ENCODE assay signal across 8 cellular contexts in the genomic region with DNA sequence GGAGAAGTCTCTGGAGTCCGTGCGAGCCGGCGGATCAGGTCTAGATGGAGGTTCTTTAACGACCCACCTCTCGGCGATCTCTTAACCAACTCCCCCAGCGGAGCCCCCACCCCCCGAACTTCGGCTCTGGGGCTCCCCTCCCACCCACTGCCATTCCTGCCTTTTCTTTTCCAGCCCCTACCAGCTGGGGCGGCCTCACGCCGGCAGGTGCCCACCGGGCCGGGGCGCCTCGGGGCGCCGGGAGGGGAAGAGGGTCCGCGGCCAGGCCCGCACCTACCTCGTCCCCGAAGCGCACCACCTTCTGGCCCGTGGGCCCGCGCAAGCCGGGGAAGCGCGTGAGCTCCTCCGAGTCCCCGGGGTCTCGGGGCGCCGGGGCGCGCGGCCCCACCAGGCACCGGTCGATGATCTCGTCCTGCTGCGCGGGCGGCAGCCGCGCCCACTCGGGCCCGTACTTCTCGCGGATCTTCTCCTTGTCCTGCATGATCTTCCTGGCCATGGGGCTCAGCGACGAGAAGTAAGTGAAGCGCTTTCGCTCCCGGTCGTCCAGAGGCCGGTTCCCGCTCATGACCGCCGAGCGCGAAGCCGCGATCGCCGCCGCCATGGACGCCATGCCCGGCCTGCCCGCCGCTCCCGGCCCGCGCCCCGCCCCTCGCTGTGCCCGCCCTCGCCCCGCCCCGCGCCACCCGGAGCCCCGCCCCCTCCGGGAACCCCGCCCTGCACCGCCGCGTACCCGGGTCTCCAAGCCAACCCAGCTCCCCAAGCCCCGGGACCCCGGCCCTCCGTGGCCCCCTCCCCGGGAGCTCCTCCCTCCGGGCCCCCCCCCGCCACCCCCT. TPM values are rescaled to one million over a fixed set of nuclear protein-coding genes. Genes with fewer than 3 reads are reported as not detected.
DNase-seq lines count a peak whose midpoint lies in the region; ATAC-seq and TF ChIP-seq lines count a peak whose summit lies in the region.

A gene with protein sequence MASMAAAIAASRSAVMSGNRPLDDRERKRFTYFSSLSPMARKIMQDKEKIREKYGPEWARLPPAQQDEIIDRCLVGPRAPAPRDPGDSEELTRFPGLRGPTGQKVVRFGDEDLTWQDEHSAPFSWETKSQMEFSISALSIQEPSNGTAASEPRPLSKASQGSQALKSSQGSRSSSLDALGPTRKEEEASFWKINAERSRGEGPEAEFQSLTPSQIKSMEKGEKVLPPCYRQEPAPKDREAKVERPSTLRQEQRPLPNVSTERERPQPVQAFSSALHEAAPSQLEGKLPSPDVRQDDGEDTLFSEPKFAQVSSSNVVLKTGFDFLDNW (minus strand): TSS at position 619 of the 833 bp plus-strand sequence. CDS start 9 bp downstream, at position 610.

- peak; percentile 77 for ATAC-seq in GM19372 (IDR thresholded peaks at IDR 0.05; ENCODE audit: low read depth, unreplicated experiment)
- peak; percentile 44 for ATAC-seq in HG03469 (IDR thresholded peaks at IDR 0.05; ENCODE audit: unreplicated experiment)
- ATAC-seq in gastroesophageal sphincter, result peak; percentile 86

- no peaks in the 10 kb centered on the region for H3K9me3 ChIP-seq in gastroesophageal sphincter

- no peak for TF ChIP-seq CTCF in gastroesophageal sphincter (IDR thresholded peaks at IDR 0.05)

- no peak for TF ChIP-seq EP300 in gastroesophageal sphincter (IDR thresholded peaks at IDR 0.05)

- H3K27ac ChIP-seq in gastroesophageal sphincter, result peak within 1 kb of the TSS; percentile 85 to 96 (median 93)

- peaks cover 5 to 54% (median 17%) of the 10 kb centered on the region in 3 donors for H3K4me1 ChIP-seq in gastroesophageal sphincter

- WGBS in gastroesophageal sphincter (ENCODE audit: low coverage in 1 of 2), 2 donors, result no CpG with 5 or more reads among the region's 96 CpGs

- no peaks in the 10 kb centered on the region for H3K36me3 ChIP-seq in gastroesophageal sphincter

- peak within 1 kb of the TSS; percentile 76 to 98 for H3K4me3 ChIP-seq in gastroesophageal sphincter

- peak; percentile 68 for DNase-seq in CD1c-positive myeloid dendritic cell (ENCODE audit: extremely low spot score)
- DNase-seq in RKO (ENCODE audit: low spot score), result peak; percentile 47
- peak; percentile 69 for DNase-seq in activated gamma-delta T cell treated with Interleukin-2 at 50 U/mL for 16 hours
- DNase-seq in nucleus accumbens (lab: John Stamatoyannopoulos, UW), result peak in 53 of 56 donors; percentile 29 to 91 (median 77)
- DNase-seq in superior temporal gyrus (ENCODE audit: extremely low spot score), result peak; percentile 57

- no peaks in the 10 kb centered on the region for H3K27me3 ChIP-seq in gastroesophageal sphincter

- TF ChIP-seq POLR2A in gastroesophageal sphincter (IDR thresholded peaks at IDR 0.05), result peak; percentile 54 to 57

RNA-seq across cellular contexts. Expression of the gene that starts here (rescaled TPM):
- total RNA-seq in gastroesophageal sphincter, result 100 to 1,000 TPM; 115 to 219 (median 172) TPM

Comparison
In these comparisons a context has a peak if more than half of its experiments do, and no peak if none do; other contexts are left out.
1. Peak in every context shown above with its lines: DNase-seq, ATAC-seq, H3K4me3 ChIP-seq and H3K27ac ChIP-seq.